ENCODE assay signal across 8 cellular contexts in genomic region chr2:128306081-128306930, GRCh38. TPM values are rescaled to one million over a fixed set of nuclear protein-coding genes. Genes with fewer than 3 reads are reported as not detected.
A peak's percentile ranks its signal among the peaks of the same experiment; 100 is the strongest.
DNase-seq lines count a peak whose midpoint lies in the region; ATAC-seq and TF ChIP-seq lines count a peak whose summit lies in the region.

No MANE protein-coding gene starts in this region.

- ATAC-seq in lower lobe of right lung = peak; percentile 54 to 74
- ATAC-seq in HG03039 (IDR thresholded peaks at IDR 0.05; ENCODE audit: unreplicated experiment) = no peak

- peak; percentile 90 for DNase-seq in COLO668 (lab: John Stamatoyannopoulos, UW; ENCODE audit: unreplicated experiment)
- peak; percentile 80 for DNase-seq in NCI-H2029 treated with DMSO at 0.1 percent for 48 hours (lab: John Stamatoyannopoulos, UW)
- DNase-seq in caudate nucleus (lab: John Stamatoyannopoulos, UW) = peak in 2 of 61 donors; percentile 12 to 46
- peak; percentile 58 for DNase-seq in lower lobe of right lung
- DNase-seq in activated CD4-positive, alpha-beta T cell treated with anti-CD3 and anti-CD28 coated beads, Interleukin-2, amount 50 U/mL, for 48 hours = no peak
- no peak for DNase-seq in GM13976 (ENCODE audit: low spot score)
- no peak for DNase-seq in globus pallidus (ENCODE audit: low spot score)

- H3K4me3 ChIP-seq in lower lobe of right lung = no peak overlapping the region

- peaks cover 80% of the 10 kb centered on the region for H3K4me1 ChIP-seq in lower lobe of right lung

- H3K27ac ChIP-seq in caudate nucleus (ENCODE audit: low read depth, low read length) (peak overlapping the region; percentile 36), lower lobe of right lung (peak overlapping the region; percentile 69)

- intact Hi-C loops in lower lobe of right lung (cut with DNase I) = no loop called here

- H3K27me3 ChIP-seq in lower lobe of right lung (ENCODE audit: low read depth) = no peaks in the 10 kb centered on the region

- no peaks in the 10 kb centered on the region for H3K36me3 ChIP-seq in lower lobe of right lung

- TF ChIP-seq CTCF in lower lobe of right lung (IDR thresholded peaks at IDR 0.05) (no peak), GM13976 (IDR thresholded peaks at IDR 0.05; ENCODE audit: borderline replicate concordance, control extremely low read depth, extremely low read depth, insufficient read depth, missing control alignments) (no peak)

- no peaks in the 10 kb centered on the region for H3K9me3 ChIP-seq in lower lobe of right lung

- in situ Hi-C loops in GM13976 (cut with MboI; ENCODE audit: low sequenced_read_pairs, unreplicated experiment) = no loop called here

RNA-seq across cellular contexts. Expression of gene HS6ST1, which starts 12.4 kb away (rescaled TPM):
- total RNA-seq in lower lobe of right lung = 26.3 TPM

Comparison
In these comparisons a context has a peak if more than half of its experiments do, and no peak if none do; other contexts are left out.
1. DNase-seq: peak in COLO668 (single experiment), NCI-H2029 treated with DMSO at 0.1 percent for 48 hours (single experiment) and lower lobe of right lung (single experiment); none in activated CD4-positive, alpha-beta T cell treated with anti-CD3 and anti-CD28 coated beads, Interleukin-2, amount 50 U/mL, for 48 hours (0 of 2), GM13976 (single experiment) and globus pallidus (single experiment).